In genomic region chr1:41681331-41682136, GRCh38 we compare ENCODE assay signal across 15 cellular contexts.
DNase-seq lines count a peak whose midpoint lies in the region; ATAC-seq, FAIRE-seq and TF ChIP-seq lines count a peak whose summit lies in the region.
"Had no signal": no experiment of that assay in that cellular context is flagged by ENCODE, and none has a peak within 500 bp of the region (broad histone marks: within the 10 kb centered on the region; RNA-seq: fewer than 3 reads in every experiment).

No MANE protein-coding gene starts in this region.

- no peaks in the 10 kb centered on the region for H3K9me3 ChIP-seq in effector memory CD4-positive, alpha-beta T cell (ENCODE audit: control insufficient read depth, low read length)
- H3K9me3 ChIP-seq: ovary had no signal

- H3K27ac ChIP-seq in effector memory CD4-positive, alpha-beta T cell (ENCODE audit: insufficient read depth, low read length, poor library complexity, severe bottlenecking) = no peak overlapping the region
- H3K27ac ChIP-seq: cardiac muscle cell, ovary had no signal

- peaks cover 0 to 2% (median 0%) of the 10 kb centered on the region in 5 experiments for H3K9me3 Mint-ChIP-seq in brain
- no peaks in the 10 kb centered on the region for H3K9me3 Mint-ChIP-seq in immature natural killer cell
- H3K9me3 Mint-ChIP-seq: IgD-negative memory B cell; stimulated activated naive B cell treated with anti-CD40 and anti-IgM and Interleukin-4, amounts not matched to agents 10 μg/mL and 1 μg/mL and 100 μg/mL, for 72 hours had no signal

- peak; percentile 79 for DNase-seq in AG10803 (ENCODE audit: low read depth)
- DNase-seq in GM12891 (ENCODE audit: insufficient read length, low spot score) = no peak
- DNase-seq in immature natural killer cell = peak in 1 of 3 donors; percentile 25
- DNase-seq in NCI-H2227 (lab: John Stamatoyannopoulos, UW; ENCODE audit: unreplicated experiment) = no peak
- no peak for DNase-seq in effector memory CD4-positive, alpha-beta T cell
- DNase-seq: activated CD8-positive, alpha-beta memory T cell treated with anti-CD3 and anti-CD28 coated beads, Interleukin-2, amount 50 U/mL, for 48 hours; NCI-H1930; ovary; stimulated activated naive B cell treated with anti-CD40 and anti-IgM and Interleukin-4, amounts not matched to agents 10 μg/mL and 1 μg/mL and 100 μg/mL, for 72 hours; T-helper 9 cell had no signal

- TF ChIP-seq CTCF in AG10803 (conservative IDR thresholded peaks at IDR 0.05; ENCODE audit: low read length) (no peak), brain (conservative IDR thresholded peaks at IDR 0.05) (no peak)

- no peaks in the 10 kb centered on the region for H3K36me3 ChIP-seq in effector memory CD4-positive, alpha-beta T cell (ENCODE audit: control insufficient read depth, insufficient read depth, low read length)
- H3K36me3 ChIP-seq: cardiac muscle cell, ovary had no signal

- H3K4me3 ChIP-seq in AG10803 (ENCODE audit: low read length) = no peak overlapping the region
- no peak overlapping the region for H3K4me3 ChIP-seq in effector memory CD4-positive, alpha-beta T cell (ENCODE audit: insufficient read depth, low read depth, low read length, poor library complexity, severe bottlenecking)
- H3K4me3 ChIP-seq: cardiac muscle cell, ovary had no signal

- peak; percentile 16 for FAIRE-seq in GM12891 (lab: Jason Lieb, UNC)

- H3K36me3 Mint-ChIP-seq in brain = no peaks in the 10 kb centered on the region
- no peaks in the 10 kb centered on the region for H3K36me3 Mint-ChIP-seq in immature natural killer cell
- H3K36me3 Mint-ChIP-seq: IgD-negative memory B cell; stimulated activated naive B cell treated with anti-CD40 and anti-IgM and Interleukin-4, amounts not matched to agents 10 μg/mL and 1 μg/mL and 100 μg/mL, for 72 hours had no signal

- H3K4me1 Mint-ChIP-seq in brain (peaks cover 27% of the 10 kb centered on the region), immature natural killer cell (peaks cover 90 to 96% of the 10 kb centered on the region in 2 donors)

- H3K27me3 ChIP-seq in effector memory CD4-positive, alpha-beta T cell (replicated peaks; ENCODE audit: control insufficient read depth, insufficient read depth, low read length, poor library complexity, severe bottlenecking) = no peaks in the 10 kb centered on the region
- H3K27me3 ChIP-seq: cardiac muscle cell, ovary had no signal

- H3K27ac Mint-ChIP-seq in brain = peak overlapping the region in 3 of 5 experiments; percentile 17 to 27 (median 22)
- peak overlapping the region; percentile 46 to 82 (median 74) for H3K27ac Mint-ChIP-seq in immature natural killer cell
- H3K27ac Mint-ChIP-seq: IgD-negative memory B cell; stimulated activated naive B cell treated with anti-CD40 and anti-IgM and Interleukin-4, amounts not matched to agents 10 μg/mL and 1 μg/mL and 100 μg/mL, for 72 hours had no signal

- H3K27me3 Mint-ChIP-seq in brain = no peaks in the 10 kb centered on the region
- H3K27me3 Mint-ChIP-seq in immature natural killer cell (ENCODE audit: low read depth in 3 of 3) = peaks cover 3 to 4% (median 3%) of the 10 kb centered on the region in 3 donors
- H3K27me3 Mint-ChIP-seq: IgD-negative memory B cell; stimulated activated naive B cell treated with anti-CD40 and anti-IgM and Interleukin-4, amounts not matched to agents 10 μg/mL and 1 μg/mL and 100 μg/mL, for 72 hours had no signal

- peaks cover 38% of the 10 kb centered on the region for H3K4me1 ChIP-seq in effector memory CD4-positive, alpha-beta T cell (ENCODE audit: control insufficient read depth, insufficient read depth, low read length, poor library complexity, severe bottlenecking)

- H3K4me3 Mint-ChIP-seq in brain = no peak overlapping the region
- H3K4me3 Mint-ChIP-seq in immature natural killer cell = peak overlapping the region; percentile 41 to 79 (median 53)
- H3K4me3 Mint-ChIP-seq: stimulated activated naive B cell treated with anti-CD40 and anti-IgM and Interleukin-4, amounts not matched to agents 10 μg/mL and 1 μg/mL and 100 μg/mL, for 72 hours had no signal

- ATAC-seq in GM21360 (IDR thresholded peaks at IDR 0.05; ENCODE audit: unreplicated experiment) (no peak), HG03460 (IDR thresholded peaks at IDR 0.05; ENCODE audit: unreplicated experiment) (no peak)
- ATAC-seq: stimulated activated naive B cell treated with anti-CD40 and anti-IgM and Interleukin-4, amounts not matched to agents 10 μg/mL and 1 μg/mL and 100 μg/mL, for 72 hours had no signal

- TF ChIP-seq POLR2A in GM12891 (IDR thresholded peaks at IDR 0.05; ENCODE audit: low read depth, low read length) = no peak

TF ChIP-seq in GM12891, 5 proteins besides CTCF, POLR2A, EP300 and RAD21:
- TF ChIP-seq POLR2AphosphoS5 (IDR thresholded peaks at IDR 0.05; ENCODE audit: low read depth, low read length) = no peak
- no peak for TF ChIP-seq SPI1 (IDR thresholded peaks at IDR 0.05; ENCODE audit: low read depth, low read length)
- no peak for TF ChIP-seq TAF1 (IDR thresholded peaks at IDR 0.05; ENCODE audit: low read depth, low read length)
- TF ChIP-seq POU2F2 (IDR thresholded peaks at IDR 0.05; ENCODE audit: low read depth, low read length) = no peak
- TF ChIP-seq PAX5 (IDR thresholded peaks at IDR 0.05; ENCODE audit: insufficient read depth, low read length, severe bottlenecking) = no peak

Comparison
In these comparisons a context has a peak if more than half of its experiments do, and no peak if none do; other contexts are left out.
1. H3K4me3 Mint-ChIP-seq: peak in immature natural killer cell (5 of 5); none in brain (0 of 5).